Comparison of ENCODE assay signal across 10 cellular contexts in genomic region chr5:94700592-94700991, GRCh38.
DNase-seq lines count a peak whose midpoint lies in the region; ATAC-seq and TF ChIP-seq lines count a peak whose summit lies in the region.
"Had no signal": no experiment of that assay in that cellular context is flagged by ENCODE, and none has a peak within 500 bp of the region (broad histone marks: within the 10 kb centered on the region; RNA-seq: fewer than 3 reads in every experiment).

No MANE protein-coding gene starts in this region.

- H3K4me1 Mint-ChIP-seq in activated T-cell treated with anti-CD3 and anti-CD28 coated beads, Interleukin-2, amount 50 U/mL, for 72 hours (ENCODE audit: low read depth) = peaks cover 5% of the 10 kb centered on the region
- H3K4me1 Mint-ChIP-seq: stimulated activated memory B cell treated with anti-CD40 and anti-IgM and Interleukin-4, amounts not matched to agents 10 μg/mL and 1 μg/mL and 100 μg/mL, for 72 hours had no signal

- POLR2A ChIA-PET in GM10248 (lab: Yijun Ruan, JAX) = no interaction called here

- peaks cover 0 to 1% of the 10 kb centered on the region in 2 donors for H3K36me3 Mint-ChIP-seq in activated T-cell treated with anti-CD3 and anti-CD28 coated beads, Interleukin-2, amount 50 U/mL, for 72 hours (ENCODE audit: insufficient read depth in 2 of 2)
- H3K36me3 Mint-ChIP-seq: stimulated activated memory B cell treated with anti-CD40 and anti-IgM and Interleukin-4, amounts not matched to agents 10 μg/mL and 1 μg/mL and 100 μg/mL, for 72 hours had no signal

- no peak for DNase-seq in activated T-cell treated with anti-CD3 and anti-CD28 coated beads, Interleukin-2, amount 50 U/mL, for 72 hours
- DNase-seq in activated T-cell treated with anti-CD3 and anti-CD28 coated beads for 4 hours (no peak), C1 segment of cervical spinal cord (lab: John Stamatoyannopoulos, UW) (no peak), GM10248 (ENCODE audit: extremely low spot score) (no peak), epidermal melanocyte (ENCODE audit: insufficient read length, low spot score) (no peak), NCI-H2081 (lab: John Stamatoyannopoulos, UW) (no peak)
- DNase-seq: small intestine had no signal

- no peak overlapping the region for H3K4me3 Mint-ChIP-seq in activated T-cell treated with anti-CD3 and anti-CD28 coated beads, Interleukin-2, amount 50 U/mL, for 72 hours
- H3K4me3 Mint-ChIP-seq: stimulated activated memory B cell treated with anti-CD40 and anti-IgM and Interleukin-4, amounts not matched to agents 10 μg/mL and 1 μg/mL and 100 μg/mL, for 72 hours had no signal

- ATAC-seq in activated T-cell treated with anti-CD3 and anti-CD28 coated beads, Interleukin-2, amount 50 U/mL, for 72 hours (replicated peaks in 1 of 2) = peak; percentile 39 to 80
- ATAC-seq in HG02678 (IDR thresholded peaks at IDR 0.05; ENCODE audit: unreplicated experiment) = peak; percentile 70
- peak; percentile 80 for ATAC-seq in HG03520 (IDR thresholded peaks at IDR 0.05; ENCODE audit: unreplicated experiment)
- ATAC-seq: stimulated activated memory B cell treated with anti-CD40 and anti-IgM and Interleukin-4, amounts not matched to agents 10 μg/mL and 1 μg/mL and 100 μg/mL, for 72 hours had no signal

- TF ChIP-seq CTCF in GM10248 (IDR thresholded peaks at IDR 0.05; ENCODE audit: control extremely low read depth, extremely low read depth, low read depth, missing control alignments) = no peak

- CTCF ChIA-PET in GM10248 (lab: Yijun Ruan, JAX) = interaction anchor here (0.9 kb wide), 1 partner anchor 22 kb away, joined by 3 read pairs; no protein-coding TSS in a partner anchor

- H3K9me3 Mint-ChIP-seq in activated T-cell treated with anti-CD3 and anti-CD28 coated beads, Interleukin-2, amount 50 U/mL, for 72 hours = no peaks in the 10 kb centered on the region
- H3K9me3 Mint-ChIP-seq: stimulated activated memory B cell treated with anti-CD40 and anti-IgM and Interleukin-4, amounts not matched to agents 10 μg/mL and 1 μg/mL and 100 μg/mL, for 72 hours had no signal

- H3K27ac Mint-ChIP-seq in activated T-cell treated with anti-CD3 and anti-CD28 coated beads, Interleukin-2, amount 50 U/mL, for 72 hours = no peak overlapping the region
- H3K27ac Mint-ChIP-seq: stimulated activated memory B cell treated with anti-CD40 and anti-IgM and Interleukin-4, amounts not matched to agents 10 μg/mL and 1 μg/mL and 100 μg/mL, for 72 hours had no signal

- no peaks in the 10 kb centered on the region for H3K27me3 Mint-ChIP-seq in activated T-cell treated with anti-CD3 and anti-CD28 coated beads, Interleukin-2, amount 50 U/mL, for 72 hours (ENCODE audit: low read depth)
- H3K27me3 Mint-ChIP-seq: stimulated activated memory B cell treated with anti-CD40 and anti-IgM and Interleukin-4, amounts not matched to agents 10 μg/mL and 1 μg/mL and 100 μg/mL, for 72 hours had no signal
